1 cellular context compared by ENCODE assay signal in the genomic region with DNA sequence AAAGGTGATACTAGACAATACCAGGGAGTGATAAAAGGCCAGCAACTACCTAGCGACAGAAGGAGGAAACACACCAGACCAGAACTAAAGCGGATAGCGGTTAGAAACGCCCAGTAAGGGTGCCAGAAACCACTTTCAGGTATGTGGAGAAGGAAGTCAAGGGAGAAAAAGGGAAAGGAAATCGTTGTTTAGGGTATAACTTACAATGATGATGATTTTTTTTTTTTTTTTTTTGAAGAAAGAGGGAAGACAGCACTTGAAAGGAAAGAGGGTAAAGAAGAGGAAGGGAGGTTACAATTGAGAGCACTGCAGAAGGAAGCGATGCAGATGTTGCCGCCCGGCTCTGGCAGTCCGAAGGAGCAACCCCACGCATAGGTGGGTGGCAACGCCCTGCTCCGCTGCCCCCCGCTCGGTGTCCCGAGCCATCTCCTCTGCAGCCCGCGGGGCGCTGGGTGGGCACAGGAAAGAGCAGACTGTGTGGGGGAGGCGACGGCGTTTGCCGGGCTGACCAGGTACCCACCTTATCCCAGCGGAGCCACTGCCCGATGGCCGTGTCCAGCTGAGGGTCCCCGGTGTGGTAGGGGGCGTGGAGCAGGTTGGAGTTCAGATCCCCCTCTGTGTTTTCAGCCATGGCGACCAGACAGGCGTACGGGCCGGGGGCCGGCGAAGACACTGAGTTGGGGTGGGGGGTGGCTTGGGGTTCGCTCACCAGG.
TF ChIP-seq lines count a peak whose summit lies in the region.

No MANE protein-coding gene starts in this region.

TF ChIP-seq in H1, 55 proteins besides CTCF, POLR2A, EP300 and RAD21 (continued from another document):
- TF ChIP-seq, protein P1, sequence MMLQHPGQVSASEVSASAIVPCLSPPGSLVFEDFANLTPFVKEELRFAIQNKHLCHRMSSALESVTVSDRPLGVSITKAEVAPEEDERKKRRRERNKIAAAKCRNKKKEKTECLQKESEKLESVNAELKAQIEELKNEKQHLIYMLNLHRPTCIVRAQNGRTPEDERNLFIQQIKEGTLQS (IDR thresholded peaks at IDR 0.05; ENCODE audit: insufficient read depth, low read depth, low read length): no peak
